Comparison of ENCODE assay signal across 25 cellular contexts in genomic region chr9:126088336-126088735, GRCh38.
"Had no signal": no experiment of that assay in that cellular context is flagged by ENCODE, and none has a peak within 500 bp of the region (broad histone marks: within the 10 kb centered on the region; RNA-seq: fewer than 3 reads in every experiment).

No MANE protein-coding gene starts in this region.

- H3K36me3 ChIP-seq: neutrophil, pancreas, prostate gland, right atrium auricular region, right lobe of liver, sigmoid colon, stomach, thoracic aorta, thyroid gland, tibial nerve, upper lobe of left lung, vagina had no signal

- FAIRE-seq: pancreas, small intestine, urothelium cell line had no signal

- ATAC-seq: naive thymus-derived CD8-positive, alpha-beta T cell; natural killer cell treated with Interleukin-12 subunit alpha and Interleukin-12 subunit beta and Interleukin-15 and Interleukin-18, amount 100 ng/mL, for 72 hours; pancreas; stimulated activated effector memory CD8-positive, alpha-beta T cell treated with anti-CD3 and anti-CD28 coated beads, Interleukin-12 subunit alpha, Interleukin-12 subunit beta, amount 100 ng/mL, for 72 hours; stimulated activated naive B cell treated with anti-CD40 and anti-IgM and Interleukin-4, amounts not matched to agents 10 μg/mL and 1 μg/mL and 100 μg/mL, for 72 hours had no signal

- H3K27me3 ChIP-seq: pancreas, right atrium auricular region, right lobe of liver, sigmoid colon, stomach, thyroid gland, tibial nerve, upper lobe of left lung, vagina had no signal

- H3K4me3 ChIP-seq: pancreas, prostate gland, right atrium auricular region, right lobe of liver, sigmoid colon, stomach, thoracic aorta, thyroid gland, tibial nerve, upper lobe of left lung, vagina had no signal

- H3K4me1 ChIP-seq: pancreas, prostate gland, right atrium auricular region, right lobe of liver, sigmoid colon, stomach, thyroid gland, tibial nerve, upper lobe of left lung, vagina had no signal

- DNase-seq: naive thymus-derived CD8-positive, alpha-beta T cell; nephron progenitor cell; pancreas; right lobe of liver; sigmoid colon; small intestine; stimulated activated CD4-positive, alpha-beta T cell treated with anti-CD3 and anti-CD28 coated beads, Interleukin-15, amount 100 ng/mL, for 24 hours; stimulated activated CD4-positive, alpha-beta T cell treated with anti-CD3 and anti-CD28 coated beads, Interleukin-2, amount 100 ng/mL, for 24 hours; stimulated activated CD4-positive, alpha-beta T cell treated with anti-CD3 and anti-CD28 coated beads, Interleukin-2, amount 100 ng/mL, for 48 hours; stimulated activated CD4-positive, alpha-beta T cell treated with anti-CD3 and anti-CD28 coated beads, Interleukin-4, amount 100 ng/mL, for 24 hours; stimulated activated naive B cell treated with anti-CD40 and anti-IgM and Interleukin-4, amounts not matched to agents 10 μg/mL and 1 μg/mL and 100 μg/mL, for 72 hours; stimulated activated naive CD4-positive, alpha-beta T cell treated with Interleukin-2 at 50 U/mL for 16 hours; stomach; thyroid gland; trophoblast cell; upper lobe of left lung had no signal

- H3K27ac ChIP-seq: neutrophil, pancreas, prostate gland, right atrium auricular region, right lobe of liver, sigmoid colon, stomach, thoracic aorta, thyroid gland, tibial nerve, upper lobe of left lung, vagina had no signal

- H3K9me3 ChIP-seq: neutrophil, pancreas, prostate gland, right atrium auricular region, right lobe of liver, sigmoid colon, stomach, thoracic aorta, thyroid gland, tibial nerve, upper lobe of left lung, vagina had no signal
